ENCODE assay signal across 8 cellular contexts in genomic region chr6:113630738-113631535, GRCh38.
DNase-seq lines count a peak whose midpoint lies in the region; ATAC-seq and TF ChIP-seq lines count a peak whose summit lies in the region.

No MANE protein-coding gene starts in this region.

- H3K79me2 ChIP-seq in PC-3 (ENCODE audit: low read length), result no peaks in the 10 kb centered on the region

- H3K27me3 Mint-ChIP-seq in naive thymus-derived CD4-positive, alpha-beta T cell, result peaks cover 0 to 5% (median 0%) of the 10 kb centered on the region in 5 donors

- peaks cover 39% of the 10 kb centered on the region for H3K4me1 ChIP-seq in PC-3 (ENCODE audit: insufficient read depth, low read length)
- H3K4me1 ChIP-seq in naive thymus-derived CD4-positive, alpha-beta T cell (ENCODE audit: control insufficient read depth in 2 of 2, insufficient read depth in 2 of 2, low read length in 2 of 2), result peaks cover 0 to 3% of the 10 kb centered on the region in 2 donors

- H3K9me3 Mint-ChIP-seq in naive thymus-derived CD4-positive, alpha-beta T cell, result peaks cover 0 to 4% (median 0%) of the 10 kb centered on the region in 11 donors

- DNase-seq in activated CD4-positive, CD25-positive, alpha-beta regulatory T cell treated with anti-CD3 and anti-CD28 coated beads, Interleukin-2, amount 50 U/mL, for 16 hours (ENCODE audit: low read depth, low spot score), result peak; percentile 2
- DNase-seq in activated CD4-positive, CD25-positive, alpha-beta regulatory T cell (lab: John Stamatoyannopoulos, UW), result no peak
- DNase-seq in PC-3 (peak; percentile 16), dermis blood vessel endothelial cell (peak; percentile 73), NCI-H526 treated with DMSO at 0.1 percent for 48 hours (lab: John Stamatoyannopoulos, UW) (no peak), NCI-H524 (lab: John Stamatoyannopoulos, UW) (no peak)
- peak in 1 of 9 donors; percentile 8 for DNase-seq in naive thymus-derived CD4-positive, alpha-beta T cell

- no peaks in the 10 kb centered on the region for H3K36me3 Mint-ChIP-seq in naive thymus-derived CD4-positive, alpha-beta T cell

- POLR2A ChIA-PET in PC-3 (lab: Charles Lee; ENCODE audit: unreplicated experiment), result no interaction called here
- POLR2A ChIA-PET in naive thymus-derived CD4-positive, alpha-beta T cell (lab: Charles Lee), result no interaction called here

- no peaks in the 10 kb centered on the region for H4K20me1 ChIP-seq in PC-3 (ENCODE audit: low read length)

- H3K9me3 ChIP-seq in PC-3 (ENCODE audit: low read length), result no peaks in the 10 kb centered on the region
- no peaks in the 10 kb centered on the region for H3K9me3 ChIP-seq in naive thymus-derived CD4-positive, alpha-beta T cell (ENCODE audit: control insufficient read depth in 2 of 3, low read length in 3 of 3)

- H3K4me3 Mint-ChIP-seq in naive thymus-derived CD4-positive, alpha-beta T cell, result peak overlapping the region in 1 of 10 donors; percentile 21

- H3K9me2 ChIP-seq in PC-3 (replicated peaks; ENCODE audit: low read length), result no peaks in the 10 kb centered on the region

- ATAC-seq in HG02678 (IDR thresholded peaks at IDR 0.05; ENCODE audit: unreplicated experiment) (peak; percentile 60), PC-3 (no peak)
- peak; percentile 71 for ATAC-seq in naive thymus-derived CD4-positive, alpha-beta T cell

- CTCF ChIA-PET in PC-3 (lab: Charles Lee), result no interaction called here
- CTCF ChIA-PET in naive thymus-derived CD4-positive, alpha-beta T cell (lab: Charles Lee), result no interaction called here

- no peak overlapping the region for H3K27ac Mint-ChIP-seq in naive thymus-derived CD4-positive, alpha-beta T cell

- H3F3A ChIP-seq in PC-3 (ENCODE audit: low read length, unreplicated experiment), result no peaks in the 10 kb centered on the region

- no TSS peak for BruUV-seq in PC-3 (replicated peaks; lab: Mats Ljungman, UMichigan)

- H3K4me1 Mint-ChIP-seq in naive thymus-derived CD4-positive, alpha-beta T cell, result peaks cover 0 to 10% (median 0%) of the 10 kb centered on the region in 7 donors

- H3K27me3 ChIP-seq in PC-3 (ENCODE audit: low read length), result no peaks in the 10 kb centered on the region
- no peaks in the 10 kb centered on the region for H3K27me3 ChIP-seq in naive thymus-derived CD4-positive, alpha-beta T cell (ENCODE audit: control insufficient read depth in 2 of 2, insufficient read depth in 2 of 2, low read length in 2 of 2)

- no peak overlapping the region for H2AFZ ChIP-seq in PC-3 (ENCODE audit: low read length)

- peak overlapping the region; percentile 83 for H3K9ac ChIP-seq in PC-3 (ENCODE audit: low read length)

- H3K4me2 ChIP-seq in PC-3 (ENCODE audit: low read length), result 0 out of 2 replicates have a peak overlapping the region, but pooled peaks have one; percentile 79

- H3K27ac ChIP-seq in PC-3 (ENCODE audit: low read length), result peak overlapping the region; percentile 97
- no peak overlapping the region for H3K27ac ChIP-seq in naive thymus-derived CD4-positive, alpha-beta T cell (ENCODE audit: low read depth, low read length)

- intact Hi-C loops in PC-3 (cut with micrococcal nuclease), result loop anchor here (10.0 kb wide), 1 partner anchor 216 kb away; no protein-coding TSS in a partner anchor
- intact Hi-C loops in naive thymus-derived CD4-positive, alpha-beta T cell (cut with micrococcal nuclease), result no loop called here

- TF ChIP-seq CTCF in PC-3 (conservative IDR thresholded peaks at IDR 0.05; ENCODE audit: low read depth, low read length), result no peak

- H3K4me3 ChIP-seq in PC-3 (ENCODE audit: low read length), result no peak overlapping the region
- H3K4me3 ChIP-seq in naive thymus-derived CD4-positive, alpha-beta T cell (ENCODE audit: low read length), result no peak overlapping the region

- no peaks in the 10 kb centered on the region for H3K36me3 ChIP-seq in PC-3 (ENCODE audit: low read depth, low read length)
- H3K36me3 ChIP-seq in naive thymus-derived CD4-positive, alpha-beta T cell (ENCODE audit: control insufficient read depth in 2 of 3, insufficient read depth in 3 of 3, low read length in 3 of 3), result no peaks in the 10 kb centered on the region

Comparison
In these comparisons a context has a peak if more than half of its experiments do, and no peak if none do; other contexts are left out.
1. DNase-seq: peak in activated CD4-positive, CD25-positive, alpha-beta regulatory T cell treated with anti-CD3 and anti-CD28 coated beads, Interleukin-2, amount 50 U/mL, for 16 hours (single experiment), PC-3 (single experiment) and dermis blood vessel endothelial cell (single experiment); none in activated CD4-positive, CD25-positive, alpha-beta regulatory T cell (0 of 4), NCI-H526 treated with DMSO at 0.1 percent for 48 hours (single experiment) and NCI-H524 (0 of 2).